44 cellular contexts compared by ENCODE assay signal in the genomic region with DNA sequence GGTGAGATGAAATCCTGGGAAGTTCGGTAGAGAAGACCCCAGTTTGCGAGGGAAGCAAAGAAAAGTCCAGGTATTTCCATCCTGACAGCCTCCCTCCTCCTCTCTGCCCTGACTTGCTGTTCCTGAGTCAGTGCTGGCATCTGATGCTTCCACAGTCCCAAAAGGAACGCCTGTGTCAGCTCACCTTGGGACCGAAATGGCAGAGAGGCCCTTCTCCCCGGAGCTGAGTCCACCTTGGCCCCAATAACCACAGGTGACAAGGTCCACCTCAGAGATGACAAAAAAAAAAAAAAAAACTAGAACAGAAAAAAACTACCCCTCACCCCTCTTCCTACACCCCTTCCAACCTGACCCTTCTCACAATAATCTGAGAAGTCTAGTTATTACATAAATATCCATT. TPM values are rescaled to one million over a fixed set of nuclear protein-coding genes. Genes with fewer than 3 reads are reported as not detected.
"Had no signal": no experiment of that assay in that cellular context is flagged by ENCODE, and none has a peak within 500 bp of the region (broad histone marks: within the 10 kb centered on the region; RNA-seq: fewer than 3 reads in every experiment).

No MANE protein-coding gene starts in this region.

- H3K9me3 ChIP-seq: adrenal gland, ascending aorta, body of pancreas, breast epithelium had no signal

- H3K4me1 ChIP-seq: adrenal gland, ascending aorta, body of pancreas, breast epithelium had no signal

- H3K4me3 ChIP-seq: adrenal gland, ascending aorta, body of pancreas, breast epithelium, cardiac muscle cell had no signal

- ATAC-seq: activated naive CD4-positive, alpha-beta T cell treated with anti-CD3 and anti-CD28 coated beads, Interleukin-2, amount 50 U/mL, for 72 hours; activated naive CD8-positive, alpha-beta T cell treated with anti-CD3 and anti-CD28 coated beads, Interleukin-2, amount 50 U/mL, for 24 hours; activated T-cell treated with anti-CD3 and anti-CD28 coated beads, Interleukin-2, amount 50 U/mL, for 4 hours; activated T-cell treated with anti-CD3 and anti-CD28 coated beads, Interleukin-2, amount 50 U/mL, for 72 hours; activated T-helper 17 cell treated with anti-CD3 and anti-CD28 coated beads, Interleukin-2, amount 50 U/mL, for 72 hours; body of pancreas had no signal

- H3K4me3 Mint-ChIP-seq: activated naive CD4-positive, alpha-beta T cell treated with anti-CD3 and anti-CD28 coated beads for 36 hours; activated naive CD4-positive, alpha-beta T cell treated with anti-CD3 and anti-CD28 coated beads, Interleukin-2, amount 10 ng/mL, durations not matched to agents 7 days and 5 days; activated naive CD4-positive, alpha-beta T cell treated with anti-CD3 and anti-CD28 coated beads, Interleukin-2, amount 50 U/mL, for 24 hours; activated naive CD8-positive, alpha-beta T cell; activated naive CD8-positive, alpha-beta T cell treated with anti-CD3 and anti-CD28 coated beads for 36 hours; activated naive CD8-positive, alpha-beta T cell treated with anti-CD3 and anti-CD28 coated beads, Interleukin-2, amount 10 ng/mL, durations not matched to agents 7 days and 5 days; activated naive CD8-positive, alpha-beta T cell treated with anti-CD3 and anti-CD28 coated beads, Interleukin-2, amount 50 U/mL, for 24 hours; activated T-cell treated with anti-CD3 and anti-CD28 coated beads, Interleukin-2, amount 50 U/mL, for 24 hours; activated T-cell treated with anti-CD3 and anti-CD28 coated beads, Interleukin-2, amount 50 U/mL, for 4 hours; activated T-cell treated with anti-CD3 and anti-CD28 coated beads, Interleukin-2, amount 50 U/mL, for 72 hours; activated T-helper 1 cell treated with anti-CD3 and anti-CD28 coated beads, Interleukin-12 subunit alpha, Interleukin-12 subunit beta, Interleukin-2, Interleukin-4 antibody, amounts not matched to agents 30 ng/mL and 10 ng/mL and 1 ng/mL, durations not matched to agents 14 hours and 24 hours and 36 hours; activated T-helper 17 cell treated with anti-CD3 and anti-CD28 coated beads, Interleukin-2, amount 50 U/mL, for 72 hours; brain; central memory CD8-positive, alpha-beta T cell had no signal

- H3K27me3 ChIP-seq: ascending aorta, body of pancreas, brain microvascular endothelial cell, breast epithelium had no signal

- DNase-seq: activated effector memory CD4-positive, alpha-beta T cell treated with anti-CD3 and anti-CD28 coated beads, Interleukin-2, amount 50 U/mL, for 16 hours; activated effector memory CD4-positive, alpha-beta T cell treated with Interleukin-2 at 50 U/mL for 16 hours; activated gamma-delta T cell; activated gamma-delta T cell treated with Interleukin-2 at 50 U/mL for 16 hours; activated naive CD4-positive, alpha-beta T cell; activated naive CD4-positive, alpha-beta T cell treated with anti-CD3 and anti-CD28 coated beads for 36 hours; activated naive CD4-positive, alpha-beta T cell treated with anti-CD3 and anti-CD28 coated beads, Interleukin-2, amount 10 ng/mL, durations not matched to agents 7 days and 5 days; activated naive CD4-positive, alpha-beta T cell treated with anti-CD3 and anti-CD28 coated beads, Interleukin-2, amount 50 U/mL, for 16 hours; activated naive CD4-positive, alpha-beta T cell treated with Interleukin-2 at 50 U/mL for 16 hours; activated naive CD8-positive, alpha-beta T cell treated with anti-CD3 and anti-CD28 coated beads for 36 hours; activated naive CD8-positive, alpha-beta T cell treated with anti-CD3 and anti-CD28 coated beads, Interleukin-2, amount 10 ng/mL, durations not matched to agents 7 days and 5 days; activated naive CD8-positive, alpha-beta T cell treated with anti-CD3 and anti-CD28 coated beads, Interleukin-2, amount 50 U/mL, for 24 hours; activated T-cell treated with anti-CD3 and anti-CD28 coated beads, Interleukin-2, amount 50 U/mL, for 1 hour; activated T-cell treated with anti-CD3 and anti-CD28 coated beads, Interleukin-2, amount 50 U/mL, for 24 hours; activated T-cell treated with anti-CD3 and anti-CD28 coated beads, Interleukin-2, amount 50 U/mL, for 4 hours; activated T-cell treated with anti-CD3 and anti-CD28 coated beads, Interleukin-2, amount 50 U/mL, for 48 hours; activated T-cell treated with anti-CD3 and anti-CD28 coated beads, Interleukin-2, amount 50 U/mL, for 72 hours; adrenal gland; amniotic stem cell; amygdala; anterior cingulate cortex; aorta; body of pancreas; brain microvascular endothelial cell; caudate nucleus; central memory CD4-positive, alpha-beta T cell; cerebellar nuclear complex had no signal

- H3K27me3 Mint-ChIP-seq: activated naive CD4-positive, alpha-beta T cell treated with anti-CD3 and anti-CD28 coated beads, Interleukin-2, amount 50 U/mL, for 24 hours; activated naive CD8-positive, alpha-beta T cell treated with anti-CD3 and anti-CD28 coated beads for 36 hours had no signal

- H3K4me1 Mint-ChIP-seq: activated naive CD4-positive, alpha-beta T cell treated with anti-CD3 and anti-CD28 coated beads, Interleukin-2, amount 10 ng/mL, durations not matched to agents 7 days and 5 days; activated naive CD8-positive, alpha-beta T cell treated with anti-CD3 and anti-CD28 coated beads, Interleukin-2, amount 10 ng/mL, durations not matched to agents 7 days and 5 days; activated naive CD8-positive, alpha-beta T cell treated with anti-CD3 and anti-CD28 coated beads, Interleukin-2, amount 50 U/mL, for 24 hours; activated T-helper 17 cell treated with anti-CD3 and anti-CD28 coated beads, Interleukin-2, amount 50 U/mL, for 72 hours; central memory CD8-positive, alpha-beta T cell had no signal

- H3K36me3 Mint-ChIP-seq: activated naive CD4-positive, alpha-beta T cell treated with anti-CD3 and anti-CD28 coated beads, Interleukin-2, amount 10 ng/mL, durations not matched to agents 7 days and 5 days; activated naive CD4-positive, alpha-beta T cell treated with anti-CD3 and anti-CD28 coated beads, Interleukin-2, amount 50 U/mL, for 24 hours; activated naive CD4-positive, alpha-beta T cell treated with anti-CD3 and anti-CD28 coated beads, Interleukin-2, amount 50 U/mL, for 72 hours; activated naive CD8-positive, alpha-beta T cell; activated naive CD8-positive, alpha-beta T cell treated with anti-CD3 and anti-CD28 coated beads for 36 hours; activated naive CD8-positive, alpha-beta T cell treated with anti-CD3 and anti-CD28 coated beads, Interleukin-2, amount 10 ng/mL, durations not matched to agents 7 days and 5 days had no signal

- H3K9me3 Mint-ChIP-seq: activated naive CD4-positive, alpha-beta T cell treated with anti-CD3 and anti-CD28 coated beads for 36 hours; activated naive CD4-positive, alpha-beta T cell treated with anti-CD3 and anti-CD28 coated beads, Interleukin-2, amount 10 ng/mL, durations not matched to agents 7 days and 5 days; activated naive CD4-positive, alpha-beta T cell treated with anti-CD3 and anti-CD28 coated beads, Interleukin-2, amount 50 U/mL, for 24 hours; activated naive CD4-positive, alpha-beta T cell treated with anti-CD3 and anti-CD28 coated beads, Interleukin-2, amount 50 U/mL, for 72 hours; activated naive CD8-positive, alpha-beta T cell treated with anti-CD3 and anti-CD28 coated beads for 36 hours; activated naive CD8-positive, alpha-beta T cell treated with anti-CD3 and anti-CD28 coated beads, Interleukin-2, amount 10 ng/mL, durations not matched to agents 7 days and 5 days; activated naive CD8-positive, alpha-beta T cell treated with anti-CD3 and anti-CD28 coated beads, Interleukin-2, amount 50 U/mL, for 24 hours; activated T-cell treated with anti-CD3 and anti-CD28 coated beads, Interleukin-2, amount 50 U/mL, for 24 hours; activated T-cell treated with anti-CD3 and anti-CD28 coated beads, Interleukin-2, amount 50 U/mL, for 4 hours; activated T-cell treated with anti-CD3 and anti-CD28 coated beads, Interleukin-2, amount 50 U/mL, for 72 hours; activated T-helper 1 cell treated with anti-CD3 and anti-CD28 coated beads, Interleukin-12 subunit alpha, Interleukin-12 subunit beta, Interleukin-2, Interleukin-4 antibody, amounts not matched to agents 30 ng/mL and 10 ng/mL and 1 ng/mL, durations not matched to agents 14 hours and 24 hours and 36 hours; activated T-helper 17 cell treated with anti-CD3 and anti-CD28 coated beads, Interleukin-2, amount 50 U/mL, for 72 hours; activated T-helper 2 cell treated with anti-CD3 and anti-CD28 coated beads, Interferon-gamma antibody, Interleukin-2, Interleukin-4, amounts not matched to agents 10 μg/mL and 5 μg/mL and 100 μg/mL, durations not matched to agents 14 hours and 24 hours and 36 hours; brain; central memory CD8-positive, alpha-beta T cell had no signal

- H3K27ac Mint-ChIP-seq: activated naive CD4-positive, alpha-beta T cell treated with anti-CD3 and anti-CD28 coated beads for 36 hours; activated naive CD4-positive, alpha-beta T cell treated with anti-CD3 and anti-CD28 coated beads, Interleukin-2, amount 10 ng/mL, durations not matched to agents 7 days and 5 days; activated naive CD4-positive, alpha-beta T cell treated with anti-CD3 and anti-CD28 coated beads, Interleukin-2, amount 50 U/mL, for 24 hours; activated naive CD4-positive, alpha-beta T cell treated with anti-CD3 and anti-CD28 coated beads, Interleukin-2, amount 50 U/mL, for 72 hours; activated naive CD8-positive, alpha-beta T cell; activated naive CD8-positive, alpha-beta T cell treated with anti-CD3 and anti-CD28 coated beads for 36 hours; activated naive CD8-positive, alpha-beta T cell treated with anti-CD3 and anti-CD28 coated beads, Interleukin-2, amount 10 ng/mL, durations not matched to agents 7 days and 5 days; activated naive CD8-positive, alpha-beta T cell treated with anti-CD3 and anti-CD28 coated beads, Interleukin-2, amount 50 U/mL, for 24 hours; activated T-cell treated with anti-CD3 and anti-CD28 coated beads, Interleukin-2, amount 50 U/mL, for 24 hours; activated T-cell treated with anti-CD3 and anti-CD28 coated beads, Interleukin-2, amount 50 U/mL, for 72 hours; activated T-helper 1 cell treated with anti-CD3 and anti-CD28 coated beads, Interleukin-12 subunit alpha, Interleukin-12 subunit beta, Interleukin-2, Interleukin-4 antibody, amounts not matched to agents 30 ng/mL and 10 ng/mL and 1 ng/mL, durations not matched to agents 14 hours and 24 hours and 36 hours; activated T-helper 17 cell treated with anti-CD3 and anti-CD28 coated beads, Interleukin-2, amount 50 U/mL, for 72 hours; activated T-helper 2 cell treated with anti-CD3 and anti-CD28 coated beads, Interferon-gamma antibody, Interleukin-2, Interleukin-4, amounts not matched to agents 10 μg/mL and 5 μg/mL and 100 μg/mL, durations not matched to agents 14 hours and 24 hours and 36 hours; brain had no signal

- H3K27ac ChIP-seq: adrenal gland, ascending aorta, body of pancreas, brain microvascular endothelial cell, breast epithelium, cardiac muscle cell had no signal

- H3K36me3 ChIP-seq: adrenal gland, ascending aorta, brain microvascular endothelial cell, breast epithelium, cardiac muscle cell had no signal

RNA-seq across cellular contexts. Expression of a gene that starts 31.6 kb away (rescaled TPM):
- total RNA-seq: activated naive CD4-positive, alpha-beta T cell treated with anti-CD3 and anti-CD28 coated beads for 36 hours; activated naive CD4-positive, alpha-beta T cell treated with anti-CD3 and anti-CD28 coated beads, Interleukin-2, amount 50 U/mL, for 72 hours; activated naive CD8-positive, alpha-beta T cell treated with anti-CD3 and anti-CD28 coated beads for 36 hours; activated naive CD8-positive, alpha-beta T cell treated with anti-CD3 and anti-CD28 coated beads, Interleukin-2, amount 10 ng/mL, durations not matched to agents 7 days and 5 days; activated T-cell treated with anti-CD3 and anti-CD28 coated beads, Interleukin-2, amount 50 U/mL, for 4 hours; activated T-cell treated with anti-CD3 and anti-CD28 coated beads, Interleukin-2, amount 50 U/mL, for 72 hours; activated T-helper 1 cell treated with anti-CD3 and anti-CD28 coated beads, Interleukin-12 subunit alpha, Interleukin-12 subunit beta, Interleukin-2, Interleukin-4 antibody, amounts not matched to agents 30 ng/mL and 10 ng/mL and 1 ng/mL, durations not matched to agents 14 hours and 24 hours and 36 hours; activated T-helper 17 cell treated with anti-CD3 and anti-CD28 coated beads, Interleukin-2, amount 50 U/mL, for 72 hours; activated T-helper 2 cell treated with anti-CD3 and anti-CD28 coated beads, Interferon-gamma antibody, Interleukin-2, Interleukin-4, amounts not matched to agents 10 μg/mL and 5 μg/mL and 100 μg/mL, durations not matched to agents 14 hours and 24 hours and 36 hours; adrenal gland; aorta; ascending aorta; astrocyte; body of pancreas; bronchial epithelial cell; cardiac muscle cell; cardiac septum; chondrocyte had no signal
- polyA plus RNA-seq: adipose tissue, adrenal gland, cardiac muscle cell had no signal

RNA-seq across cellular contexts. Expression of a gene that starts 54.9 kb away (rescaled TPM):
- total RNA-seq: activated naive CD4-positive, alpha-beta T cell treated with anti-CD3 and anti-CD28 coated beads for 36 hours; activated naive CD4-positive, alpha-beta T cell treated with anti-CD3 and anti-CD28 coated beads, Interleukin-2, amount 50 U/mL, for 72 hours; activated naive CD8-positive, alpha-beta T cell treated with anti-CD3 and anti-CD28 coated beads for 36 hours; activated naive CD8-positive, alpha-beta T cell treated with anti-CD3 and anti-CD28 coated beads, Interleukin-2, amount 10 ng/mL, durations not matched to agents 7 days and 5 days; activated T-cell treated with anti-CD3 and anti-CD28 coated beads, Interleukin-2, amount 50 U/mL, for 72 hours; activated T-helper 1 cell treated with anti-CD3 and anti-CD28 coated beads, Interleukin-12 subunit alpha, Interleukin-12 subunit beta, Interleukin-2, Interleukin-4 antibody, amounts not matched to agents 30 ng/mL and 10 ng/mL and 1 ng/mL, durations not matched to agents 14 hours and 24 hours and 36 hours; activated T-helper 17 cell treated with anti-CD3 and anti-CD28 coated beads, Interleukin-2, amount 50 U/mL, for 72 hours; activated T-helper 2 cell treated with anti-CD3 and anti-CD28 coated beads, Interferon-gamma antibody, Interleukin-2, Interleukin-4, amounts not matched to agents 10 μg/mL and 5 μg/mL and 100 μg/mL, durations not matched to agents 14 hours and 24 hours and 36 hours; aorta; ascending aorta; astrocyte; body of pancreas; bronchial epithelial cell; cardiac muscle cell; cerebellum had no signal
